ENCODE assay signal across 17 cellular contexts in genomic region chr19:30997222-30997621, GRCh38.
DNase-seq lines count a peak whose midpoint lies in the region; ATAC-seq lines count a peak whose summit lies in the region.
"Had no signal": no experiment of that assay in that cellular context is flagged by ENCODE, and none has a peak within 500 bp of the region (broad histone marks: within the 10 kb centered on the region; RNA-seq: fewer than 3 reads in every experiment).

No MANE protein-coding gene starts in this region.

- H3K4me3 Mint-ChIP-seq in activated T-cell treated with anti-CD3 and anti-CD28 coated beads, Interleukin-2, amount 50 U/mL, for 4 hours, result no peak overlapping the region
- H3K4me3 Mint-ChIP-seq: B cell; CD4-positive, alpha-beta T cell; CD8-positive, alpha-beta T cell had no signal

- no peaks in the 10 kb centered on the region for H3K4me1 Mint-ChIP-seq in activated T-cell treated with anti-CD3 and anti-CD28 coated beads, Interleukin-2, amount 50 U/mL, for 4 hours (ENCODE audit: low read depth)
- H3K4me1 Mint-ChIP-seq: B cell had no signal

- no peaks in the 10 kb centered on the region for H3K9me3 Mint-ChIP-seq in activated T-cell treated with anti-CD3 and anti-CD28 coated beads, Interleukin-2, amount 50 U/mL, for 4 hours
- H3K9me3 Mint-ChIP-seq: CD8-positive, alpha-beta T cell had no signal

- H3K27me3 Mint-ChIP-seq in activated T-cell treated with anti-CD3 and anti-CD28 coated beads, Interleukin-2, amount 50 U/mL, for 4 hours (ENCODE audit: low read depth), result peaks cover 14% of the 10 kb centered on the region
- H3K27me3 Mint-ChIP-seq: B cell had no signal

- no peak for ATAC-seq in activated T-cell treated with anti-CD3 and anti-CD28 coated beads, Interleukin-2, amount 50 U/mL, for 4 hours
- ATAC-seq: CD8-positive, alpha-beta T cell; GM12878 had no signal

- DNase-seq in MV-4-11 (lab: John Stamatoyannopoulos, UW) (peak; percentile 50), RPMI8226 (peak; percentile 28), LoVo (ENCODE audit: low spot score) (no peak), DMS53 (lab: John Stamatoyannopoulos, UW) (no peak)
- DNase-seq in activated T-cell treated with anti-CD3 and anti-CD28 coated beads, Interleukin-2, amount 50 U/mL, for 4 hours, result no peak
- DNase-seq: 8988T; AML-193; Caco-2; Calu3; CD4-positive, alpha-beta T cell; CD8-positive, alpha-beta T cell; DMS79; DND-41; EL; GDM1 had no signal

- no peaks in the 10 kb centered on the region for H3K36me3 Mint-ChIP-seq in activated T-cell treated with anti-CD3 and anti-CD28 coated beads, Interleukin-2, amount 50 U/mL, for 4 hours (ENCODE audit: insufficient read depth)
- H3K36me3 Mint-ChIP-seq: CD8-positive, alpha-beta T cell had no signal

Comparison
In these comparisons a context has a peak if more than half of its experiments do, and no peak if none do; other contexts are left out.
1. DNase-seq: peak in MV-4-11 (single experiment) and RPMI8226 (single experiment); none in activated T-cell treated with anti-CD3 and anti-CD28 coated beads, Interleukin-2, amount 50 U/mL, for 4 hours (single experiment), LoVo (single experiment) and DMS53 (single experiment).